Comparison of ENCODE assay signal across 27 cellular contexts in genomic region chr3:59498995-59499394, GRCh38.
DNase-seq lines count a peak whose midpoint lies in the region; ATAC-seq, FAIRE-seq and TF ChIP-seq lines count a peak whose summit lies in the region.
"Had no signal": no experiment of that assay in that cellular context is flagged by ENCODE, and none has a peak within 500 bp of the region (broad histone marks: within the 10 kb centered on the region; RNA-seq: fewer than 3 reads in every experiment).

No MANE protein-coding gene starts in this region.

- peak; percentile 13 for FAIRE-seq in GM12891 (lab: Jason Lieb, UNC)
- FAIRE-seq: A549, GM12878, H54, HTR-8/SVneo had no signal

- no peak overlapping the region for H2BK15ac ChIP-seq in mesendoderm (replicated peaks; ENCODE audit: low read depth)

- no peaks in the 10 kb centered on the region for H3K4me1 ChIP-seq in mesendoderm (ENCODE audit: control insufficient read depth, low read depth, low read length)
- no peaks in the 10 kb centered on the region for H3K4me1 ChIP-seq in thyroid gland
- H3K4me1 ChIP-seq: A549 had no signal

- WGBS in mesendoderm (ENCODE audit: extremely low coverage, insufficient coverage, low lambda C conversion rate): no CpG with 5 or more reads among the region's 15 CpGs
- 55 to 64% methylated on average over 15 of the region's 15 CpGs for WGBS in thyroid gland, 2 donors

- no peak overlapping the region for H3K4me2 ChIP-seq in mesendoderm (ENCODE audit: low read length)
- H3K4me2 ChIP-seq: A549 had no signal

- H3K23ac ChIP-seq in mesendoderm (ENCODE audit: low read length): peak overlapping the region; percentile 10

- DNase-seq in GM12891 (ENCODE audit: insufficient read length, low spot score) (no peak), T-helper 17 cell (no peak), mesendoderm (no peak), thyroid gland (peak; percentile 4 to 12), NCI-H2196 treated with DMSO at 0.1 percent for 48 hours (lab: John Stamatoyannopoulos, UW; ENCODE audit: unreplicated experiment) (no peak), NCI-H524 (lab: John Stamatoyannopoulos, UW) (no peak)
- DNase-seq: AML-193; C1 segment of cervical spinal cord; CD4-positive, alpha-beta memory T cell; COR-L47; GDM1; KG1; MG63; NCI-H1105 treated with DMSO at 0.1 percent for 48 hours; NCI-H146; NCI-H1930; NCI-H2107; NCI-H446 treated with DMSO at 0.1 percent for 48 hours; NCI-H526 treated with DMSO at 0.1 percent for 48 hours; SHP77 treated with DMSO at 0.1 percent for 48 hours had no signal

- H3K27me3 ChIP-seq in mesendoderm (ENCODE audit: insufficient read depth, low read length, poor library complexity) (no peaks in the 10 kb centered on the region), thyroid gland (no peaks in the 10 kb centered on the region)
- H3K27me3 ChIP-seq: MG63 had no signal

- H3K4me3 ChIP-seq in mesendoderm (ENCODE audit: low read length): no peak overlapping the region
- no peak overlapping the region for H3K4me3 ChIP-seq in thyroid gland (replicated peaks in 1 of 3)
- H3K4me3 ChIP-seq: A549, GM12878, MG63, SK-N-MC had no signal

- H3K27ac Mint-ChIP-seq in T-helper 17 cell: peak overlapping the region; percentile 79

- no peak overlapping the region for H3K27ac ChIP-seq in mesendoderm (ENCODE audit: low read depth, low read length)
- H3K27ac ChIP-seq in thyroid gland: no peak overlapping the region
- H3K27ac ChIP-seq: A549, RWPE1, SK-N-MC had no signal

- no peak overlapping the region for H2BK5ac ChIP-seq in mesendoderm (ENCODE audit: low read length)

- H3K18ac ChIP-seq in mesendoderm (ENCODE audit: low read length): no peak overlapping the region

- H3K4me3 Mint-ChIP-seq in T-helper 17 cell: no peak overlapping the region
- H3K4me3 Mint-ChIP-seq: CD4-positive, alpha-beta memory T cell had no signal

- H3K9me3 ChIP-seq in T-helper 17 cell (ENCODE audit: control insufficient read depth, low read length, poor library complexity, severe bottlenecking) (no peaks in the 10 kb centered on the region), thyroid gland (no peaks in the 10 kb centered on the region)
- H3K9me3 ChIP-seq: A549, MG63 had no signal

- H3K79me1 ChIP-seq in mesendoderm (ENCODE audit: low read length): no peaks in the 10 kb centered on the region

- H3K4ac ChIP-seq in mesendoderm (ENCODE audit: low read depth, low read length): no peak overlapping the region

- H4K8ac ChIP-seq in mesendoderm (ENCODE audit: low read depth, low read length): no peak overlapping the region

- no peak overlapping the region for H2AK5ac ChIP-seq in mesendoderm (ENCODE audit: low read length)

- H2BK120ac ChIP-seq in mesendoderm (ENCODE audit: low read depth, low read length): no peak overlapping the region

- intact Hi-C loops in thyroid gland (cut with DNase I): no loop called here

- TF ChIP-seq CTCF in thyroid gland (IDR thresholded peaks at IDR 0.05): no peak

- H3K4me1 Mint-ChIP-seq in T-helper 17 cell: peaks cover 5% of the 10 kb centered on the region
- H3K4me1 Mint-ChIP-seq: CD4-positive, alpha-beta memory T cell had no signal

- H3K27me3 Mint-ChIP-seq in T-helper 17 cell: peaks cover 10% of the 10 kb centered on the region

- H3K56ac ChIP-seq in mesendoderm (ENCODE audit: low read length): no peak overlapping the region

- no peaks in the 10 kb centered on the region for H3K79me2 ChIP-seq in mesendoderm (ENCODE audit: control insufficient read depth, insufficient read depth, low read length)

- H4K5ac ChIP-seq in mesendoderm (ENCODE audit: low read length): no peak overlapping the region

- ATAC-seq in T-helper 17 cell: no peak
- no peak for ATAC-seq in HG03432 (IDR thresholded peaks at IDR 0.05; ENCODE audit: unreplicated experiment)
- ATAC-seq: A549, GM12878 had no signal

- H3K9ac ChIP-seq in mesendoderm (ENCODE audit: low read length): no peak overlapping the region

- H3K36me3 ChIP-seq in mesendoderm (ENCODE audit: control insufficient read depth, insufficient read depth, low read length): no peaks in the 10 kb centered on the region
- no peaks in the 10 kb centered on the region for H3K36me3 ChIP-seq in thyroid gland
- H3K36me3 ChIP-seq: MG63 had no signal

- H3K36me3 Mint-ChIP-seq in T-helper 17 cell (ENCODE audit: low read depth): peaks cover 3% of the 10 kb centered on the region
- H3K36me3 Mint-ChIP-seq: CD4-positive, alpha-beta memory T cell had no signal

- TF ChIP-seq POLR2A in GM12891 (IDR thresholded peaks at IDR 0.05; ENCODE audit: low read depth, low read length): no peak
- TF ChIP-seq POLR2A in thyroid gland (IDR thresholded peaks at IDR 0.05): no peak

TF ChIP-seq in GM12891, 5 proteins besides CTCF, POLR2A, EP300 and RAD21:
- TF ChIP-seq PAX5 (IDR thresholded peaks at IDR 0.05; ENCODE audit: insufficient read depth, low read length, severe bottlenecking): no peak
- TF ChIP-seq POLR2AphosphoS5 (IDR thresholded peaks at IDR 0.05; ENCODE audit: low read depth, low read length): no peak
- no peak for TF ChIP-seq POU2F2 (IDR thresholded peaks at IDR 0.05; ENCODE audit: low read depth, low read length)
- no peak for TF ChIP-seq SPI1 (IDR thresholded peaks at IDR 0.05; ENCODE audit: low read depth, low read length)
- no peak for TF ChIP-seq TAF1 (IDR thresholded peaks at IDR 0.05; ENCODE audit: low read depth, low read length)

Comparison
In these comparisons a context has a peak if more than half of its experiments do, and no peak if none do; other contexts are left out.
1. DNase-seq: peak in thyroid gland (2 of 2); none in GM12891 (single experiment), T-helper 17 cell (0 of 3), mesendoderm (single experiment), NCI-H2196 treated with DMSO at 0.1 percent for 48 hours (single experiment) and NCI-H524 (0 of 2).